ENCODE assay signal across 4 cellular contexts in genomic region chr17:18387583-18387982, GRCh38. TPM values are rescaled to one million over a fixed set of nuclear protein-coding genes. Genes with fewer than 3 reads are reported as not detected.
"Had no signal": no experiment of that assay in that cellular context is flagged by ENCODE, and none has a peak within 500 bp of the region (broad histone marks: within the 10 kb centered on the region; RNA-seq: fewer than 3 reads in every experiment).

No MANE protein-coding gene starts in this region.

RNA-seq across cellular contexts. Expression of gene EVPLL, which starts 10.0 kb away (rescaled TPM):
- total RNA-seq: temporal lobe, thoracic aorta, tibial nerve, uterus had no signal
